16 cellular contexts compared by ENCODE assay signal in the genomic region with DNA sequence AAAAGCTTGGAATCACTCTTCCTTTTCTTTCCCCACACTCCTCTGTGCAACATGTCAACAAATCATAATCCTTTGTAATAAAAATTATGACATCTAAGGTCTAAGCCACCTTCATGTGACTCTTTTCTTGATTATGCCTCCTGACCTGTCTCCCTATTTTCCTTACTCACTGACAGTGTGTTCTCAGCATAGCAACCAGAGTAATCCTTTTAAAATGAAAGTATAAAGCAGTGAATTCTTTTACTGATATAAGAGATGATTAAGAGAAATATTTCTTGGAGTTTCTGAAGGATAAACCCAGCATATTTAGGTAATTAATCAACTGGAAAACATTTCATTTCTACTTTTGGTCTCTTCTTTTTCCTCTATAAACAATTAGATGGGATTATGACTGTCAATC. TPM values are rescaled to one million over a fixed set of nuclear protein-coding genes. Genes with fewer than 3 reads are reported as not detected.
A peak's percentile ranks its signal among the peaks of the same experiment; 100 is the strongest.
DNase-seq lines count a peak whose midpoint lies in the region; ATAC-seq, FAIRE-seq and TF ChIP-seq lines count a peak whose summit lies in the region.
"Had no signal": no experiment of that assay in that cellular context is flagged by ENCODE, and none has a peak within 500 bp of the region (broad histone marks: within the 10 kb centered on the region; RNA-seq: fewer than 3 reads in every experiment).

No MANE protein-coding gene starts in this region.

- H3K4me1 ChIP-seq in ACC112 (ENCODE audit: control insufficient read depth, insufficient read depth, low read length, unreplicated experiment) (peaks cover 10% of the 10 kb centered on the region), GM23248 (ENCODE audit: insufficient read depth) (peaks cover 15% of the 10 kb centered on the region), esophagus squamous epithelium (no peaks in the 10 kb centered on the region), lower lobe of right lung (no peaks in the 10 kb centered on the region)
- H3K4me1 ChIP-seq: prostate gland had no signal

- no peak overlapping the region for H3K4me3 ChIP-seq in ACC112 (ENCODE audit: low read depth, low read length)
- peak overlapping the region; percentile 16; the same call in 1 of the 2 replicates for H3K4me3 ChIP-seq in GM23248
- no peak overlapping the region for H3K4me3 ChIP-seq in esophagus squamous epithelium
- no peak overlapping the region for H3K4me3 ChIP-seq in lower lobe of right lung
- H3K4me3 ChIP-seq: A549, prostate gland had no signal

- peaks cover 34% of the 10 kb centered on the region for H3K36me3 ChIP-seq in ACC112 (ENCODE audit: insufficient read depth, low read length)
- peaks cover 37% of the 10 kb centered on the region for H3K36me3 ChIP-seq in GM23248 (ENCODE audit: low read depth)
- peaks cover 0 to 69% (median 0%) of the 10 kb centered on the region in 3 donors for H3K36me3 ChIP-seq in esophagus squamous epithelium
- H3K36me3 ChIP-seq in lower lobe of right lung = peaks cover 38% of the 10 kb centered on the region
- H3K36me3 ChIP-seq: prostate gland had no signal

- intact Hi-C loops in esophagus squamous epithelium (cut with DNase I) (no loop called here), lower lobe of right lung (cut with DNase I) (no loop called here)

- H3K36me3 Mint-ChIP-seq in central memory CD8-positive, alpha-beta T cell (ENCODE audit: insufficient read depth) = peaks cover 22% of the 10 kb centered on the region
- peaks cover 51% of the 10 kb centered on the region for H3K36me3 Mint-ChIP-seq in nephron progenitor cell (ENCODE audit: low read depth)

- DNase-seq in GM23248 = peak; percentile 55
- DNase-seq in central memory CD8-positive, alpha-beta T cell (ENCODE audit: low spot score in 2 of 2) = no peak
- DNase-seq in kidney tubule cell (ENCODE audit: low spot score) = peak; percentile 13
- no peak for DNase-seq in esophagus squamous epithelium (lab: John Stamatoyannopoulos, UW)
- DNase-seq in lower lobe of right lung = no peak
- DNase-seq in nephron progenitor cell = no peak
- no peak for DNase-seq in H54 (ENCODE audit: insufficient read length, low spot score)
- DNase-seq: activated CD4-positive, alpha-beta T cell treated with anti-CD3 and anti-CD28 coated beads for 1 hour; activated effector memory CD4-positive, alpha-beta T cell treated with Interleukin-2 at 50 U/mL for 16 hours; amygdala; naive thymus-derived CD4-positive, alpha-beta T cell; NCI-H1417 treated with DMSO at 0.1 percent for 48 hours; NCI-H774 had no signal

- H2AFZ ChIP-seq in ACC112 (ENCODE audit: low read length, unreplicated experiment) = no peak overlapping the region
- no peak overlapping the region for H2AFZ ChIP-seq in GM23248

- FAIRE-seq in H54 (lab: Jason Lieb, UNC) = no peak
- FAIRE-seq: A549 had no signal

- H3K9me2 ChIP-seq in GM23248 (ENCODE audit: insufficient read depth) = no peaks in the 10 kb centered on the region

- H4K20me1 ChIP-seq in GM23248 (ENCODE audit: insufficient read depth) = no peaks in the 10 kb centered on the region

- no peaks in the 10 kb centered on the region for H3K9me3 ChIP-seq in GM23248 (ENCODE audit: low read depth)
- no peaks in the 10 kb centered on the region for H3K9me3 ChIP-seq in esophagus squamous epithelium
- H3K9me3 ChIP-seq in lower lobe of right lung = no peaks in the 10 kb centered on the region
- H3K9me3 ChIP-seq: A549, prostate gland had no signal

- peaks cover 24% of the 10 kb centered on the region; the same call in 1 of the 2 replicates for H3F3A ChIP-seq in GM23248 (ENCODE audit: insufficient read depth)

- ATAC-seq in central memory CD8-positive, alpha-beta T cell (replicated peaks; ENCODE audit: extremely low read depth, poor library complexity, severe bottlenecking) = no peak
- ATAC-seq in lower lobe of right lung = no peak
- ATAC-seq: A549; naive thymus-derived CD4-positive, alpha-beta T cell had no signal

- H3K9ac ChIP-seq in GM23248 = peak overlapping the region; percentile 59

- in situ Hi-C loops in GM23248 (cut with MboI) = no loop called here

- TF ChIP-seq POLR2A in esophagus squamous epithelium (IDR thresholded peaks at IDR 0.05) (no peak), H54 (IDR thresholded peaks at IDR 0.05; ENCODE audit: low read depth, low read length) (no peak)

- H3K27ac Mint-ChIP-seq in central memory CD8-positive, alpha-beta T cell (ENCODE audit: low read depth) = peak overlapping the region; percentile 4
- no peak overlapping the region for H3K27ac Mint-ChIP-seq in nephron progenitor cell

- H3K27me3 ChIP-seq in ACC112 (ENCODE audit: insufficient read depth, low read length) = no peaks in the 10 kb centered on the region
- H3K27me3 ChIP-seq in GM23248 (replicated peaks; ENCODE audit: insufficient read depth) = no peaks in the 10 kb centered on the region
- H3K27me3 ChIP-seq in esophagus squamous epithelium = no peaks in the 10 kb centered on the region
- no peaks in the 10 kb centered on the region for H3K27me3 ChIP-seq in lower lobe of right lung (ENCODE audit: low read depth)

- no peaks in the 10 kb centered on the region for H3K79me2 ChIP-seq in ACC112 (ENCODE audit: control insufficient read depth, insufficient read depth, low read length, unreplicated experiment)
- peaks cover 49% of the 10 kb centered on the region for H3K79me2 ChIP-seq in GM23248 (ENCODE audit: insufficient read depth)

- H3K9me3 Mint-ChIP-seq in central memory CD8-positive, alpha-beta T cell = no peaks in the 10 kb centered on the region
- no peaks in the 10 kb centered on the region for H3K9me3 Mint-ChIP-seq in nephron progenitor cell
- H3K9me3 Mint-ChIP-seq: naive thymus-derived CD4-positive, alpha-beta T cell had no signal

- H3K4me2 ChIP-seq in GM23248 (ENCODE audit: unreplicated experiment) = peak overlapping the region; percentile 67
- H3K4me2 ChIP-seq: A549 had no signal

- H3K27ac ChIP-seq in ACC112 (ENCODE audit: low read depth, low read length) = peak overlapping the region; percentile 48
- H3K27ac ChIP-seq in GM23248 = peak overlapping the region; percentile 79
- no peak overlapping the region for H3K27ac ChIP-seq in esophagus squamous epithelium
- H3K27ac ChIP-seq in lower lobe of right lung = no peak overlapping the region
- H3K27ac ChIP-seq: A549, prostate gland had no signal

- no peak overlapping the region for H3K4me3 Mint-ChIP-seq in central memory CD8-positive, alpha-beta T cell
- H3K4me3 Mint-ChIP-seq in nephron progenitor cell = no peak overlapping the region
- H3K4me3 Mint-ChIP-seq: naive thymus-derived CD4-positive, alpha-beta T cell had no signal

- H3K4me1 Mint-ChIP-seq in central memory CD8-positive, alpha-beta T cell = peaks cover 13% of the 10 kb centered on the region
- H3K4me1 Mint-ChIP-seq in nephron progenitor cell = no peaks in the 10 kb centered on the region

- no peaks in the 10 kb centered on the region for H3K27me3 Mint-ChIP-seq in central memory CD8-positive, alpha-beta T cell
- no peaks in the 10 kb centered on the region for H3K27me3 Mint-ChIP-seq in nephron progenitor cell (ENCODE audit: low read depth, poor library complexity)
- H3K27me3 Mint-ChIP-seq: naive thymus-derived CD4-positive, alpha-beta T cell had no signal

- TF ChIP-seq CTCF in esophagus squamous epithelium (IDR thresholded peaks at IDR 0.05) (no peak), lower lobe of right lung (IDR thresholded peaks at IDR 0.05) (no peak), nephron progenitor cell (IDR thresholded peaks at IDR 0.05) (no peak)

RNA-seq across cellular contexts. Expression of a gene that starts 44.7 kb away (rescaled TPM):
- total RNA-seq in GM23248 (2014; rRNA removed; shearing (Covaris generic)) = 117 and 208 TPM in 2 replicates
- 72.0 and 74.2 TPM in 2 replicates for polyA plus RNA-seq in GM23248 (2016; fragmentation: Nextera tagmentation; extraction: Ambion mirVana)
- 10 to 100 TPM; 49.0 to 79.2 (median 69.8) TPM for total RNA-seq in esophagus squamous epithelium
- 55.6 TPM for total RNA-seq in lower lobe of right lung

Comparison
In these comparisons a context has a peak if more than half of its experiments do, and no peak if none do; other contexts are left out.
1. H3K27ac ChIP-seq: peak in ACC112 (single experiment) and GM23248 (single experiment); none in esophagus squamous epithelium (0 of 4) and lower lobe of right lung (single experiment).
2. DNase-seq: peak in GM23248 (single experiment) and kidney tubule cell (single experiment); none in central memory CD8-positive, alpha-beta T cell (0 of 2), esophagus squamous epithelium (single experiment), lower lobe of right lung (single experiment), nephron progenitor cell (single experiment) and H54 (single experiment).